ENCODE assay signal across 1 cellular context in the genomic region with DNA sequence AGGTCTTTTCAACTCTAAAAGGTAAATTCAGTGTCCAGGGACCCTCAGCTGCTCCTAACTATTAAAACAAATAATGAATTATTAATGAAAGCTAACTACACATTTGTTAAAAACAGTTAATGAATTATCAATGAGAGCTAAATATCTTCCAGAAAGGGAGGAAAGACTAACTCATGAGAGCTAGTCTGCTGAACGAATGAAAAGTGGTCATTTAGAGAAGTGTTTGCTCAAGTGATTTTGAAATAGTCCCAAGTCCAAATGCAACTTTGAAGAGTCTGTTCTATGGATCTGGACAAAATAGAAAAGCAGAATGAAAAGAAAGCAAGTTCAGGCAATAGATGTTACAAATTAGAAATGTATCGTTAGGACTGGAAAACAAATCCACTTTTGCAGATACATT.
TF ChIP-seq lines count a peak whose summit lies in the region.

No MANE protein-coding gene starts in this region.

TF ChIP-seq in GM23338, 12 proteins besides CTCF, POLR2A, EP300 and RAD21 (continued from another document):
- TF ChIP-seq, protein P1, sequence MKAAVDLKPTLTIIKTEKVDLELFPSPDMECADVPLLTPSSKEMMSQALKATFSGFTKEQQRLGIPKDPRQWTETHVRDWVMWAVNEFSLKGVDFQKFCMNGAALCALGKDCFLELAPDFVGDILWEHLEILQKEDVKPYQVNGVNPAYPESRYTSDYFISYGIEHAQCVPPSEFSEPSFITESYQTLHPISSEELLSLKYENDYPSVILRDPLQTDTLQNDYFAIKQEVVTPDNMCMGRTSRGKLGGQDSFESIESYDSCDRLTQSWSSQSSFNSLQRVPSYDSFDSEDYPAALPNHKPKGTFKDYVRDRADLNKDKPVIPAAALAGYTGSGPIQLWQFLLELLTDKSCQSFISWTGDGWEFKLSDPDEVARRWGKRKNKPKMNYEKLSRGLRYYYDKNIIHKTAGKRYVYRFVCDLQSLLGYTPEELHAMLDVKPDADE (IDR thresholded peaks at IDR 0.05), result no peak
